17 cellular contexts compared by ENCODE assay signal in genomic region chr4:135777386-135777785, GRCh38.
DNase-seq lines count a peak whose midpoint lies in the region; ATAC-seq and TF ChIP-seq lines count a peak whose summit lies in the region.
"Had no signal": no experiment of that assay in that cellular context is flagged by ENCODE, and none has a peak within 500 bp of the region (broad histone marks: within the 10 kb centered on the region; RNA-seq: fewer than 3 reads in every experiment).

No MANE protein-coding gene starts in this region.

- no peak for TF ChIP-seq CTCF in choroid plexus epithelial cell (conservative IDR thresholded peaks at IDR 0.05; ENCODE audit: low read depth, low read length)

- no peak overlapping the region for H3K27ac Mint-ChIP-seq in activated CD4-positive, alpha-beta memory T cell treated with anti-CD3 and anti-CD28 coated beads, Interleukin-2, amount 10 ng/mL, durations not matched to agents 7 days and 5 days
- H3K27ac Mint-ChIP-seq: CD4-positive, CD25-positive, alpha-beta regulatory T cell had no signal

- ATAC-seq in GM21576 (IDR thresholded peaks at IDR 0.05; ENCODE audit: unreplicated experiment), result no peak
- ATAC-seq in GM18858 (IDR thresholded peaks at IDR 0.05; ENCODE audit: unreplicated experiment), result no peak

- no peaks in the 10 kb centered on the region for H3K4me1 Mint-ChIP-seq in activated CD4-positive, alpha-beta memory T cell treated with anti-CD3 and anti-CD28 coated beads, Interleukin-2, amount 10 ng/mL, durations not matched to agents 7 days and 5 days
- H3K4me1 Mint-ChIP-seq: CD4-positive, CD25-positive, alpha-beta regulatory T cell had no signal

- no peaks in the 10 kb centered on the region for H3K9me3 Mint-ChIP-seq in activated CD4-positive, alpha-beta memory T cell treated with anti-CD3 and anti-CD28 coated beads, Interleukin-2, amount 10 ng/mL, durations not matched to agents 7 days and 5 days

- H3K27me3 Mint-ChIP-seq in activated CD4-positive, alpha-beta memory T cell treated with anti-CD3 and anti-CD28 coated beads, Interleukin-2, amount 10 ng/mL, durations not matched to agents 7 days and 5 days, result no peaks in the 10 kb centered on the region
- H3K27me3 Mint-ChIP-seq: CD4-positive, CD25-positive, alpha-beta regulatory T cell had no signal

- H3K4me3 ChIP-seq in choroid plexus epithelial cell (ENCODE audit: low read depth, low read length), result no peak overlapping the region
- H3K4me3 ChIP-seq: MG63, SJSA1 had no signal

- no peaks in the 10 kb centered on the region for H3K36me3 Mint-ChIP-seq in activated CD4-positive, alpha-beta memory T cell treated with anti-CD3 and anti-CD28 coated beads, Interleukin-2, amount 10 ng/mL, durations not matched to agents 7 days and 5 days (ENCODE audit: low read depth)
- H3K36me3 Mint-ChIP-seq: CD4-positive, CD25-positive, alpha-beta regulatory T cell had no signal

- CTCF ChIA-PET in activated CD4-positive, alpha-beta memory T cell treated with anti-CD3 and anti-CD28 coated beads, Interleukin-2, amount 10 ng/mL, durations not matched to agents 7 days and 5 days (lab: Charles Lee), result no interaction called here

- DNase-seq in NCI-H748 (lab: John Stamatoyannopoulos, UW; ENCODE audit: unreplicated experiment), result peak; percentile 0
- DNase-seq in NCI-H748 treated with DMSO at 0.1 percent for 48 hours (lab: John Stamatoyannopoulos, UW), result no peak
- DNase-seq in NCI-H446 treated with DMSO at 0.1 percent for 48 hours (lab: John Stamatoyannopoulos, UW), result peak; percentile 78
- DNase-seq in choroid plexus epithelial cell (ENCODE audit: low read depth), result peak; percentile 43
- DNase-seq in activated CD4-positive, alpha-beta memory T cell treated with anti-CD3 and anti-CD28 coated beads, Interleukin-2, amount 10 ng/mL, durations not matched to agents 7 days and 5 days, result no peak
- DNase-seq: CD4-positive, CD25-positive, alpha-beta regulatory T cell; GDM1; Kasumi-1; MG63; NCI-H1436; NCI-H2029; NCI-H82; OCI-M1; T-helper 1 cell had no signal

- POLR2A ChIA-PET in activated CD4-positive, alpha-beta memory T cell treated with anti-CD3 and anti-CD28 coated beads, Interleukin-2, amount 10 ng/mL, durations not matched to agents 7 days and 5 days (lab: Charles Lee), result no interaction called here

- no peak overlapping the region for H3K4me3 Mint-ChIP-seq in activated CD4-positive, alpha-beta memory T cell treated with anti-CD3 and anti-CD28 coated beads, Interleukin-2, amount 10 ng/mL, durations not matched to agents 7 days and 5 days
- H3K4me3 Mint-ChIP-seq: CD4-positive, CD25-positive, alpha-beta regulatory T cell had no signal

Comparison
In these comparisons a context has a peak if more than half of its experiments do, and no peak if none do; other contexts are left out.
1. DNase-seq: peak in NCI-H748 (single experiment), NCI-H446 treated with DMSO at 0.1 percent for 48 hours (single experiment) and choroid plexus epithelial cell (single experiment); none in NCI-H748 treated with DMSO at 0.1 percent for 48 hours (single experiment) and activated CD4-positive, alpha-beta memory T cell treated with anti-CD3 and anti-CD28 coated beads, Interleukin-2, amount 10 ng/mL, durations not matched to agents 7 days and 5 days (single experiment).